In genomic region chr17:47698749-47699535, GRCh38 we compare ENCODE assay signal across 8 cellular contexts. TPM values are rescaled to one million over a fixed set of nuclear protein-coding genes. Genes with fewer than 3 reads are reported as not detected.
A peak's percentile ranks its signal among the peaks of the same experiment; 100 is the strongest.
DNase-seq lines count a peak whose midpoint lies in the region; ATAC-seq and TF ChIP-seq lines count a peak whose summit lies in the region.

No MANE protein-coding gene starts in this region.

- POLR2A ChIA-PET in activated CD4-positive, alpha-beta memory T cell treated with anti-CD3 and anti-CD28 coated beads, Interleukin-2, amount 10 ng/mL, durations not matched to agents 7 days and 5 days (lab: Charles Lee) = interaction anchor here (0.6 to 22.2 kb wide), 12 partner anchors 9 to 132 kb away, joined by 3 to 463 read pairs (median 7); partner anchors contain the start of genes LRRC46, MRPL10 and TBX21

- CTCF ChIA-PET in activated CD4-positive, alpha-beta memory T cell treated with anti-CD3 and anti-CD28 coated beads, Interleukin-2, amount 10 ng/mL, durations not matched to agents 7 days and 5 days (lab: Charles Lee) = interaction anchor here (0.5 to 7.6 kb wide), 25 partner anchors 8 to 192 kb away, joined by 3 to 135 read pairs (median 5); partner anchors contain the start of genes KPNB1, OSBPL7 and TBX21

- H3K27me3 Mint-ChIP-seq in activated CD4-positive, alpha-beta memory T cell treated with anti-CD3 and anti-CD28 coated beads, Interleukin-2, amount 10 ng/mL, durations not matched to agents 7 days and 5 days = peaks cover 3% of the 10 kb centered on the region
- H3K27me3 Mint-ChIP-seq in mesothelial cell of epicardium (ENCODE audit: low read depth) = no peaks in the 10 kb centered on the region

- no peaks in the 10 kb centered on the region for H3K9me3 Mint-ChIP-seq in activated CD4-positive, alpha-beta memory T cell treated with anti-CD3 and anti-CD28 coated beads, Interleukin-2, amount 10 ng/mL, durations not matched to agents 7 days and 5 days
- no peaks in the 10 kb centered on the region for H3K9me3 Mint-ChIP-seq in mesothelial cell of epicardium

- peak overlapping the region; percentile 86 for H3K27ac Mint-ChIP-seq in activated CD4-positive, alpha-beta memory T cell treated with anti-CD3 and anti-CD28 coated beads, Interleukin-2, amount 10 ng/mL, durations not matched to agents 7 days and 5 days
- no peak overlapping the region for H3K27ac Mint-ChIP-seq in mesothelial cell of epicardium

- ATAC-seq in HG02678 (IDR thresholded peaks at IDR 0.05; ENCODE audit: unreplicated experiment) = no peak

- no peaks in the 10 kb centered on the region for H3K36me3 Mint-ChIP-seq in activated CD4-positive, alpha-beta memory T cell treated with anti-CD3 and anti-CD28 coated beads, Interleukin-2, amount 10 ng/mL, durations not matched to agents 7 days and 5 days (ENCODE audit: low read depth)
- H3K36me3 Mint-ChIP-seq in mesothelial cell of epicardium = peaks cover 5% of the 10 kb centered on the region

- H3K4me3 Mint-ChIP-seq in activated CD4-positive, alpha-beta memory T cell treated with anti-CD3 and anti-CD28 coated beads, Interleukin-2, amount 10 ng/mL, durations not matched to agents 7 days and 5 days = no peak overlapping the region
- no peak overlapping the region for H3K4me3 Mint-ChIP-seq in mesothelial cell of epicardium

- DNase-seq in SKM-1 treated with dmso at 0.1 percent for 144 hours (lab: John Stamatoyannopoulos, UW; ENCODE audit: unreplicated experiment) = peak; percentile 22
- no peak for DNase-seq in SKM-1 (lab: John Stamatoyannopoulos, UW; ENCODE audit: unreplicated experiment)
- peak; percentile 44 for DNase-seq in NCI-H460 (ENCODE audit: extremely low read depth, low read depth)
- peak; percentile 87 for DNase-seq in activated CD4-positive, alpha-beta memory T cell treated with anti-CD3 and anti-CD28 coated beads, Interleukin-2, amount 10 ng/mL, durations not matched to agents 7 days and 5 days
- peak; percentile 92 for DNase-seq in ecto neural progenitor cell (ENCODE audit: low spot score)
- DNase-seq in mesothelial cell of epicardium (ENCODE audit: low spot score in 2 of 2, unreplicated experiment in 2 of 2) = peak in 1 of 2 experiments; percentile 79
- peak; percentile 81 for DNase-seq in stimulated activated CD8-positive, alpha-beta memory T cell treated with anti-CD3 and anti-CD28 coated beads, Interleukin-7, amount 100 ng/mL, for 24 hours (ENCODE audit: low read depth)

- peaks cover 63% of the 10 kb centered on the region for H3K4me1 Mint-ChIP-seq in activated CD4-positive, alpha-beta memory T cell treated with anti-CD3 and anti-CD28 coated beads, Interleukin-2, amount 10 ng/mL, durations not matched to agents 7 days and 5 days
- H3K4me1 Mint-ChIP-seq in mesothelial cell of epicardium = peaks cover 13% of the 10 kb centered on the region

- peak; percentile 99 for TF ChIP-seq CTCF in mesothelial cell of epicardium (IDR thresholded peaks at IDR 0.05; ENCODE audit: unreplicated experiment)

RNA-seq across cellular contexts. Expression of gene TBKBP1, which starts 5.0 kb away (rescaled TPM):
- 2.7 and 5.3 TPM in 2 replicates for total RNA-seq in NCI-H460 (2014; rRNA removed; shearing (Covaris generic))
- polyA plus RNA-seq in NCI-H460 (2014; cell fraction: nucleus; rRNA removed) = 7.2 and 20.5 TPM in 2 replicates
- 1 to 10 TPM; 7.0 TPM for total RNA-seq in activated CD4-positive, alpha-beta memory T cell treated with anti-CD3 and anti-CD28 coated beads, Interleukin-2, amount 10 ng/mL, durations not matched to agents 7 days and 5 days
- 49.8 to 53.9 TPM (median 52.7 TPM) in 3 replicates for total RNA-seq in mesothelial cell of epicardium

RNA-seq across cellular contexts. Expression of gene TBX21, which starts 34.1 kb away (rescaled TPM):
- not detected in 2 replicates for total RNA-seq in NCI-H460 (2014; rRNA removed; shearing (Covaris generic))
- polyA plus RNA-seq in NCI-H460 (2014; cell fraction: nucleus; rRNA removed) = not detected in 2 replicates
- 10 to 100 TPM; 58.3 to 61.1 TPM for total RNA-seq in activated CD4-positive, alpha-beta memory T cell treated with anti-CD3 and anti-CD28 coated beads, Interleukin-2, amount 10 ng/mL, durations not matched to agents 7 days and 5 days
- total RNA-seq in mesothelial cell of epicardium = not detected in 3 replicates

RNA-seq across cellular contexts. Expression of gene KPNB1, which starts 49.2 kb away (rescaled TPM):
- total RNA-seq in NCI-H460 (2014; rRNA removed; shearing (Covaris generic)) = 390 and 410 TPM in 2 replicates
- 360 and 424 TPM in 2 replicates for polyA plus RNA-seq in NCI-H460 (2014; cell fraction: nucleus; rRNA removed)
- 100 to 1,000 TPM; 329 to 334 TPM for total RNA-seq in activated CD4-positive, alpha-beta memory T cell treated with anti-CD3 and anti-CD28 coated beads, Interleukin-2, amount 10 ng/mL, durations not matched to agents 7 days and 5 days
- total RNA-seq in mesothelial cell of epicardium = 284 to 314 TPM (median 302 TPM) in 3 replicates

Comparison
In these comparisons a context has a peak if more than half of its experiments do, and no peak if none do; other contexts are left out.
1. RNA of gene TBX21, which starts 34.1 kb away (total RNA-seq): 58.3 to 61.1 TPM in activated CD4-positive, alpha-beta memory T cell treated with anti-CD3 and anti-CD28 coated beads, Interleukin-2, amount 10 ng/mL, durations not matched to agents 7 days and 5 days; not detected in NCI-H460 and not detected in mesothelial cell of epicardium; every median in the first group is over 10 times any median in the second.